Comparison of ENCODE assay signal across 9 cellular contexts in the genomic region with DNA sequence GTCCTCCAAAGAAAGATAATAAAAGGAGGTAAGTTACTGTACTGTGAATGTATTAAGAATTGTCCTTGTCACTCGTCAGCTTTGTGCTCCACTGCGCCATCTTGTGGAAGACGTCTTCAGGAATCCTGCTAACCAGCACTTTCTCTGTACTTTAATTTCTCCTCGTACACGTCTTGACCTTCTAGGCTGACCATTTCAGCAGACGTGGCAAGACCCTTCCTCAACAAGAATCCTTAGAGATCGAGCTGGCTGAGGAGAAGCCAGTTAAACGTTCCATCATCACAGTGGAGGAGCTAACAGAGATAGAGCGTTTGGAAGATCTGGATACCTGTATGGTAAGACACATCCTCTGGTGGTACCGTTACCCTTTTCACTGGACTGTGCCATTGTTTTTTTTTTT.
DNase-seq lines count a peak whose midpoint lies in the region; ATAC-seq and TF ChIP-seq lines count a peak whose summit lies in the region.
"Had no signal": no experiment of that assay in that cellular context is flagged by ENCODE, and none has a peak within 500 bp of the region (broad histone marks: within the 10 kb centered on the region; RNA-seq: fewer than 3 reads in every experiment).

No MANE protein-coding gene starts in this region.

- no TSS peak for BruUV-seq in PC-9 (replicated peaks; lab: Mats Ljungman, UMichigan)

- no peaks in the 10 kb centered on the region for H3K9me3 ChIP-seq in PC-9 (ENCODE audit: insufficient read depth, low read depth)

- H3F3A ChIP-seq in PC-9 (ENCODE audit: insufficient read depth, low read depth) = no peaks in the 10 kb centered on the region

- POLR2A ChIA-PET in PC-9 (lab: Charles Lee; ENCODE audit: unreplicated experiment) = no interaction called here

- no peak overlapping the region for H3K4me3 Mint-ChIP-seq in activated T-cell treated with anti-CD3 and anti-CD28 coated beads, Interleukin-2, amount 50 U/mL, for 4 hours
- no peak overlapping the region for H3K4me3 Mint-ChIP-seq in nephron progenitor cell
- H3K4me3 Mint-ChIP-seq: activated naive CD4-positive, alpha-beta T cell treated with anti-CD3 and anti-CD28 coated beads, Interleukin-2, amount 50 U/mL, for 24 hours had no signal

- no peaks in the 10 kb centered on the region for H3K79me2 ChIP-seq in PC-9 (ENCODE audit: low read depth)

- TF ChIP-seq RAD21 in Ishikawa (IDR thresholded peaks at IDR 0.05; ENCODE audit: low read depth) = peak; percentile 69

- TF ChIP-seq CTCF in PC-9 (conservative IDR thresholded peaks at IDR 0.05) (peak; percentile 88), nephron progenitor cell (IDR thresholded peaks at IDR 0.05) (peak; percentile 82)

- no peak overlapping the region for H3K4me2 ChIP-seq in PC-9

- no peaks in the 10 kb centered on the region for H3K9me2 ChIP-seq in PC-9 (ENCODE audit: insufficient read depth)

- 0 out of 2 replicates have a peak, but pooled peaks cover 4% of the 10 kb centered on the region for H3K4me1 ChIP-seq in PC-9 (replicated peaks; ENCODE audit: insufficient read depth)

- H3K4me1 Mint-ChIP-seq in activated T-cell treated with anti-CD3 and anti-CD28 coated beads, Interleukin-2, amount 50 U/mL, for 4 hours (ENCODE audit: low read depth) = peaks cover 2% of the 10 kb centered on the region
- H3K4me1 Mint-ChIP-seq in nephron progenitor cell = peaks cover 18% of the 10 kb centered on the region
- H3K4me1 Mint-ChIP-seq: activated naive CD4-positive, alpha-beta T cell treated with anti-CD3 and anti-CD28 coated beads, Interleukin-2, amount 50 U/mL, for 24 hours had no signal

- H3K27ac Mint-ChIP-seq in nephron progenitor cell = no peak overlapping the region
- H3K27ac Mint-ChIP-seq: activated naive CD4-positive, alpha-beta T cell treated with anti-CD3 and anti-CD28 coated beads, Interleukin-2, amount 50 U/mL, for 24 hours had no signal

- peaks cover 1% of the 10 kb centered on the region for H3K27me3 Mint-ChIP-seq in activated T-cell treated with anti-CD3 and anti-CD28 coated beads, Interleukin-2, amount 50 U/mL, for 4 hours (ENCODE audit: low read depth)
- H3K27me3 Mint-ChIP-seq in nephron progenitor cell (ENCODE audit: low read depth, poor library complexity) = no peaks in the 10 kb centered on the region
- H3K27me3 Mint-ChIP-seq: activated naive CD4-positive, alpha-beta T cell treated with anti-CD3 and anti-CD28 coated beads, Interleukin-2, amount 50 U/mL, for 24 hours had no signal

- H2AFZ ChIP-seq in PC-9 = no peak overlapping the region

- no peak for TF ChIP-seq EP300 in Ishikawa (IDR thresholded peaks at IDR 0.05; ENCODE audit: borderline replicate concordance)

- H3K36me3 Mint-ChIP-seq in activated T-cell treated with anti-CD3 and anti-CD28 coated beads, Interleukin-2, amount 50 U/mL, for 4 hours (ENCODE audit: insufficient read depth) = no peaks in the 10 kb centered on the region
- no peaks in the 10 kb centered on the region for H3K36me3 Mint-ChIP-seq in nephron progenitor cell (ENCODE audit: low read depth)

- H4K20me1 ChIP-seq in PC-9 (ENCODE audit: insufficient read depth) = no peaks in the 10 kb centered on the region

- H3K27me3 ChIP-seq in PC-9 (ENCODE audit: insufficient read depth, low read depth) = no peaks in the 10 kb centered on the region

- intact Hi-C loops in PC-9 (cut with micrococcal nuclease; ENCODE audit: unreplicated experiment) = loop anchor here (1.0 kb wide), 2 partner anchors 291 to 333 kb away; no protein-coding TSS in a partner anchor

- CTCF ChIA-PET in PC-9 (lab: Charles Lee) = interaction anchor here (0.6 to 1.9 kb wide), 5 partner anchors 30 to 539 kb away, joined by 3 to 5 read pairs (median 3); no protein-coding TSS in a partner anchor

- no peak overlapping the region for H3K4me3 ChIP-seq in PC-9

- H3K9me3 Mint-ChIP-seq in activated T-cell treated with anti-CD3 and anti-CD28 coated beads, Interleukin-2, amount 50 U/mL, for 4 hours = no peaks in the 10 kb centered on the region
- no peaks in the 10 kb centered on the region for H3K9me3 Mint-ChIP-seq in nephron progenitor cell
- H3K9me3 Mint-ChIP-seq: activated naive CD4-positive, alpha-beta T cell treated with anti-CD3 and anti-CD28 coated beads, Interleukin-2, amount 50 U/mL, for 24 hours had no signal

- DNase-seq in DMS153 treated with DMSO at 0.1 percent for 48 hours (lab: John Stamatoyannopoulos, UW; ENCODE audit: unreplicated experiment) = peak; percentile 79
- peak in 1 of 2 experiments; percentile 70 for DNase-seq in PC-9
- DNase-seq in activated T-cell treated with anti-CD3 and anti-CD28 coated beads, Interleukin-2, amount 50 U/mL, for 4 hours = peak; percentile 76
- peak; percentile 64 for DNase-seq in fibroblast of gingiva (ENCODE audit: low read depth)
- DNase-seq in nephron progenitor cell = peak; percentile 88
- peak; percentile 86 for DNase-seq in stimulated activated naive CD8-positive, alpha-beta T cell treated with anti-CD3 and anti-CD28 coated beads, Interleukin-15, Interleukin-2, amounts not matched to agents 100 U/mL and 50 U/mL, for 24 hours

- H3K36me3 ChIP-seq in PC-9 (ENCODE audit: low read depth) = no peaks in the 10 kb centered on the region

- no peak overlapping the region for H3K27ac ChIP-seq in PC-9

- ATAC-seq in activated T-cell treated with anti-CD3 and anti-CD28 coated beads, Interleukin-2, amount 50 U/mL, for 4 hours = peak in 1 of 2 donors; percentile 65
- ATAC-seq in stimulated activated naive CD8-positive, alpha-beta T cell treated with anti-CD3 and anti-CD28 coated beads, Interleukin-15, Interleukin-2, amounts not matched to agents 100 U/mL and 50 U/mL, for 24 hours = no peak
- no peak for ATAC-seq in HG02970 (IDR thresholded peaks at IDR 0.05; ENCODE audit: low FRiP score, unreplicated experiment)

TF ChIP-seq in Ishikawa, 13 proteins besides CTCF, POLR2A, EP300 and RAD21:
- TF ChIP-seq, protein P1, sequence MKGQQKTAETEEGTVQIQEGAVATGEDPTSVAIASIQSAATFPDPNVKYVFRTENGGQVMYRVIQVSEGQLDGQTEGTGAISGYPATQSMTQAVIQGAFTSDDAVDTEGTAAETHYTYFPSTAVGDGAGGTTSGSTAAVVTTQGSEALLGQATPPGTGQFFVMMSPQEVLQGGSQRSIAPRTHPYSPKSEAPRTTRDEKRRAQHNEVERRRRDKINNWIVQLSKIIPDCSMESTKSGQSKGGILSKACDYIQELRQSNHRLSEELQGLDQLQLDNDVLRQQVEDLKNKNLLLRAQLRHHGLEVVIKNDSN (IDR thresholded peaks at IDR 0.05) = no peak
- no peak for TF ChIP-seq MAX (IDR thresholded peaks at IDR 0.05)
- TF ChIP-seq CREB1 (IDR thresholded peaks at IDR 0.05; ENCODE audit: low read depth) = no peak
- TF ChIP-seq EGR1 (IDR thresholded peaks at IDR 0.05) = no peak
- TF ChIP-seq CEBPB (IDR thresholded peaks at IDR 0.05) = no peak
- no peak for TF ChIP-seq TEAD4 (IDR thresholded peaks at IDR 0.05)
- no peak for TF ChIP-seq YY1 (IDR thresholded peaks at IDR 0.05; ENCODE audit: low read depth)
- TF ChIP-seq TCF12 (IDR thresholded peaks at IDR 0.05; ENCODE audit: low read depth) = no peak
- TF ChIP-seq NFIC (IDR thresholded peaks at IDR 0.05) = no peak
- TF ChIP-seq TAF1 (IDR thresholded peaks at IDR 0.05; ENCODE audit: low read depth) = no peak
- TF ChIP-seq ZBTB7A (IDR thresholded peaks at IDR 0.05; ENCODE audit: low read depth) = no peak
- TF ChIP-seq FOXM1 (IDR thresholded peaks at IDR 0.05; ENCODE audit: borderline replicate concordance, low read depth) = no peak
- TF ChIP-seq REST (IDR thresholded peaks at IDR 0.05; ENCODE audit: low read depth) = no peak
